In the genomic region with DNA sequence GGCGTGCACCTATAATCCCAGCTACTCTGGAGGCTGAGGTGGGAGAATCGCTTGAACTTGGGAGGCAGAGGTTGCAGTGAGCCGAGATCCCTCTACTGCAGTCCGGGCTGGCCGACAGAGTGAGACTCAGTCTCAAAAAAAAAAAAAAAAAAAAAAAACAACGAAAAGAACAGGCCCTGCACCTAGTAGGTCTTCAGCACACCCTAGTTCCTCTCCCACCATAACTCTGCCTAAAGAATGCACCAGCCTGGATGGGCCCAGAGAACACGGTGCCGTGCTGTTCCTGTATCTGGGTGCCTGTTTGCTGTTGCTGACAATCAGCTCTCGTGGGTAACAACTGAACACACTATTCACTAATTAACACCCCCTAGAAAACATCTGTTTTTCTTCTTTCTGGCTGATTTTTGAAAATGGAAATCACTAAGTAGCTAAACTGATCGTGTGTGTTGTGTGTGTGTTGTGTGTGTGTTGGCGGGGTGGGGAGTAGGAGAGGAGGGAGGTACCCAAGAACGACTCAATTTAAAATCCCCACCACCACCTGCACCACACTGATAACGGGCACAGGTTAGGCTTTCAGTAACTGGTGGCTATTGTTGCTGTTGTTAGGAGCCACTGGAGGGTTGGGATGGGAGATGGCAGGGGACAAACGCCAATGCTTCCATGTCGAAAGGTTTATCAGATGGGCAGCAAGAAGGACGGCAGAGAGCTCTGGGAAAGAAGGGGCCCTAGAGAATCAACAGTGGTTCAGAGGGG, we compare ENCODE assay signal across 23 cellular contexts. TPM values are rescaled to one million over a fixed set of nuclear protein-coding genes. Genes with fewer than 3 reads are reported as not detected.
DNase-seq lines count a peak whose midpoint lies in the region; ATAC-seq, FAIRE-seq and TF ChIP-seq lines count a peak whose summit lies in the region.
"Had no signal": no experiment of that assay in that cellular context is flagged by ENCODE, and none has a peak within 500 bp of the region (broad histone marks: within the 10 kb centered on the region; RNA-seq: fewer than 3 reads in every experiment).

No MANE protein-coding gene starts in this region.

- no peaks in the 10 kb centered on the region for H3K9me1 ChIP-seq in K562 (ENCODE audit: control insufficient read depth, insufficient read depth, low read length)

- no peaks in the 10 kb centered on the region for H3F3A ChIP-seq in GM23338 (replicated peaks; ENCODE audit: low read depth)

- no peak for ATAC-seq in GM23338
- ATAC-seq in K562, result peak; percentile 64
- no peak for ATAC-seq in natural killer cell treated with Interleukin-12 subunit alpha and Interleukin-12 subunit beta and Interleukin-15 and Interleukin-18, amount 100 ng/mL, for 72 hours
- ATAC-seq: CD8-positive, alpha-beta T cell had no signal

- H4K20me1 ChIP-seq in GM23338 (replicated peaks; ENCODE audit: insufficient read depth) (no peaks in the 10 kb centered on the region), K562 (replicated peaks; ENCODE audit: control insufficient read depth, insufficient read depth, low read length) (no peaks in the 10 kb centered on the region)
- H4K20me1 ChIP-seq: BLaER1 had no signal

- H2AFZ ChIP-seq in GM23338, result peak overlapping the region; percentile 87; the same call in 1 of the 2 replicates
- H2AFZ ChIP-seq in K562 (ENCODE audit: low read depth, low read length), result peak overlapping the region; percentile 43; the same call in 1 of the 2 replicates
- H2AFZ ChIP-seq: GM23248 had no signal

- CTCF ChIA-PET in K562 (lab: Yijun Ruan, JAX; ENCODE audit: low intra/inter-chr PET ratio), result no interaction called here

- H3K4me1 Mint-ChIP-seq in GM23338 (peaks cover 30% of the 10 kb centered on the region), neural crest cell (no peaks in the 10 kb centered on the region), chondrocyte (ENCODE audit: low read depth) (peaks cover 16% of the 10 kb centered on the region)
- H3K4me1 Mint-ChIP-seq in natural killer cell treated with Interleukin-12 subunit alpha and Interleukin-12 subunit beta and Interleukin-15 and Interleukin-18, amount 100 ng/mL, for 72 hours (ENCODE audit: low read depth in 2 of 2), result no peaks in the 10 kb centered on the region
- H3K4me1 Mint-ChIP-seq: B cell; CD4-positive, CD25-positive, alpha-beta regulatory T cell had no signal

- TF ChIP-seq RAD21 in K562 (CRISPR knock-in tag; conservative IDR thresholded peaks at IDR 0.05 in 1 of 2, IDR thresholded peaks at IDR 0.05 in 1 of 2), result no peak

- no peaks in the 10 kb centered on the region for H3K9me3 Mint-ChIP-seq in GM23338
- no peaks in the 10 kb centered on the region for H3K9me3 Mint-ChIP-seq in neural crest cell
- no peaks in the 10 kb centered on the region for H3K9me3 Mint-ChIP-seq in chondrocyte (ENCODE audit: low read depth)
- H3K9me3 Mint-ChIP-seq in natural killer cell treated with Interleukin-12 subunit alpha and Interleukin-12 subunit beta and Interleukin-15 and Interleukin-18, amount 100 ng/mL, for 72 hours, result no peaks in the 10 kb centered on the region
- H3K9me3 Mint-ChIP-seq: CD8-positive, alpha-beta T cell; HFFc6 had no signal

- H3K27me3 Mint-ChIP-seq in GM23338 (ENCODE audit: insufficient read depth, low read depth, poor library complexity) (peaks cover 9% of the 10 kb centered on the region), neural crest cell (ENCODE audit: low read depth) (no peaks in the 10 kb centered on the region), chondrocyte (ENCODE audit: low read depth) (no peaks in the 10 kb centered on the region)
- peaks cover 6 to 31% of the 10 kb centered on the region in 2 donors for H3K27me3 Mint-ChIP-seq in natural killer cell treated with Interleukin-12 subunit alpha and Interleukin-12 subunit beta and Interleukin-15 and Interleukin-18, amount 100 ng/mL, for 72 hours
- H3K27me3 Mint-ChIP-seq: CD4-positive, CD25-positive, alpha-beta regulatory T cell had no signal

- H3K36me3 ChIP-seq in GM23338 (ENCODE audit: insufficient read depth) (no peaks in the 10 kb centered on the region), K562 (ENCODE audit: control insufficient read depth, insufficient read depth, low read length) (no peaks in the 10 kb centered on the region)
- H3K36me3 ChIP-seq: BLaER1, HAP-1 had no signal

- H3K4me3 ChIP-seq in GM23338, result no peak overlapping the region
- H3K4me3 ChIP-seq in K562, result no peak overlapping the region
- H3K4me3 ChIP-seq: BLaER1, GM23248, HAP-1 had no signal

- FAIRE-seq in K562 (lab: Jason Lieb, UNC), result peak; percentile 72
- FAIRE-seq: A204.1, G401.6, GM12892, GM19239, H54 had no signal

- H3K27me3 ChIP-seq in GM23338 (ENCODE audit: insufficient read depth), result no peaks in the 10 kb centered on the region
- no peaks in the 10 kb centered on the region; a peak in 1 of 5 replicates for H3K27me3 ChIP-seq in K562 (ENCODE audit: control insufficient read depth in 2 of 2, insufficient read depth in 2 of 2, low read length in 2 of 2)
- H3K27me3 ChIP-seq: BLaER1 had no signal

- intact Hi-C loops in K562 (cut with micrococcal nuclease), result no loop called here

- H3K4me3 Mint-ChIP-seq in GM23338 (no peak overlapping the region), neural crest cell (no peak overlapping the region), chondrocyte (ENCODE audit: unreplicated experiment) (no peak overlapping the region)
- no peak overlapping the region for H3K4me3 Mint-ChIP-seq in natural killer cell treated with Interleukin-12 subunit alpha and Interleukin-12 subunit beta and Interleukin-15 and Interleukin-18, amount 100 ng/mL, for 72 hours
- H3K4me3 Mint-ChIP-seq: B cell; CD8-positive, alpha-beta T cell; HFFc6 had no signal

- 33% methylated on average over 15 of the region's 16 CpGs for WGBS in K562 (ENCODE audit: insufficient coverage, low coverage, missing lambda C conversion rate)

- H3K4me1 ChIP-seq in GM23338 (ENCODE audit: insufficient read depth) (peaks cover 13% of the 10 kb centered on the region), K562 (replicated peaks in 1 of 2; ENCODE audit: control insufficient read depth in 2 of 2, insufficient read depth in 2 of 2, low read length in 2 of 2) (peaks cover 5 to 16% of the 10 kb centered on the region in 2 experiments; a peak in 4 of 5 replicates)
- H3K4me1 ChIP-seq: BLaER1, Caco-2, HAP-1 had no signal

- H3K9me3 ChIP-seq in K562 (replicated peaks; ENCODE audit: control insufficient read depth, insufficient read depth, low read depth, low read length), result no peaks in the 10 kb centered on the region
- H3K9me3 ChIP-seq: BLaER1, Caco-2, HAP-1 had no signal

- TF ChIP-seq CTCF in GM23338 (conservative IDR thresholded peaks at IDR 0.05; ENCODE audit: low read depth in 2 of 2) (no peak), K562 (IDR thresholded peaks at IDR 0.05 in 2 of 3, conservative IDR thresholded peaks at IDR 0.05 in 1 of 3; ENCODE audit: insufficient read depth in 2 of 3, low read depth in 1 of 3, low read length in 3 of 3) (no peak), neural crest cell (conservative IDR thresholded peaks at IDR 0.05) (no peak), chondrocyte (IDR thresholded peaks at IDR 0.05) (no peak)

- H3K9me2 ChIP-seq in GM23338 (ENCODE audit: insufficient read depth), result no peaks in the 10 kb centered on the region

- BruUV-seq in K562 (replicated peaks; lab: Mats Ljungman, UMichigan), result no TSS peak

- TF ChIP-seq POLR2A in K562 (conservative IDR thresholded peaks at IDR 0.05), result no peak

- H3K9ac ChIP-seq in K562 (ENCODE audit: insufficient read depth in 1 of 2, low read depth in 2 of 2, low read length in 2 of 2), result no peak overlapping the region
- H3K9ac ChIP-seq: BLaER1, GM23248 had no signal

- TF ChIP-seq EP300 in K562 (IDR thresholded peaks at IDR 0.05; ENCODE audit: low read length), result 0 out of 2 replicates have a peak, but pooled peaks have one; percentile 8

- in situ Hi-C loops in K562 (cut with MboI), result no loop called here

- POLR2A ChIA-PET in K562 (lab: Yijun Ruan, JAX), result interaction anchor here (0.7 kb wide), 1 partner anchor 1066 kb away, joined by 3 read pairs; no protein-coding TSS in a partner anchor

- no peak overlapping the region for H3K27ac Mint-ChIP-seq in GM23338
- peak overlapping the region; percentile 48 for H3K27ac Mint-ChIP-seq in neural crest cell (ENCODE audit: unreplicated experiment)
- no peak overlapping the region for H3K27ac Mint-ChIP-seq in chondrocyte (ENCODE audit: unreplicated experiment)
- no peak overlapping the region for H3K27ac Mint-ChIP-seq in natural killer cell treated with Interleukin-12 subunit alpha and Interleukin-12 subunit beta and Interleukin-15 and Interleukin-18, amount 100 ng/mL, for 72 hours
- H3K27ac Mint-ChIP-seq: B cell; CD4-positive, CD25-positive, alpha-beta regulatory T cell; CD8-positive, alpha-beta T cell; HFFc6 had no signal

- H3K79me2 ChIP-seq in GM23338 (replicated peaks; ENCODE audit: insufficient read depth) (no peaks in the 10 kb centered on the region), K562 (ENCODE audit: control insufficient read depth, insufficient read depth, low read length) (no peaks in the 10 kb centered on the region)

- H3K36me3 Mint-ChIP-seq in GM23338 (ENCODE audit: low read depth) (no peaks in the 10 kb centered on the region), neural crest cell (ENCODE audit: low read depth) (no peaks in the 10 kb centered on the region), chondrocyte (ENCODE audit: low read depth) (no peaks in the 10 kb centered on the region)
- H3K36me3 Mint-ChIP-seq in natural killer cell treated with Interleukin-12 subunit alpha and Interleukin-12 subunit beta and Interleukin-15 and Interleukin-18, amount 100 ng/mL, for 72 hours, result no peaks in the 10 kb centered on the region
- H3K36me3 Mint-ChIP-seq: CD4-positive, CD25-positive, alpha-beta regulatory T cell; CD8-positive, alpha-beta T cell had no signal

- H3K4me2 ChIP-seq in GM23338 (no peak overlapping the region), K562 (ENCODE audit: insufficient read depth, low read length) (peak overlapping the region; percentile 59)
- H3K4me2 ChIP-seq: BLaER1 had no signal

- no peak for DNase-seq in GM23338 (ENCODE audit: low spot score)
- peak; percentile 34 to 49 (median 42) for DNase-seq in K562 (ENCODE audit: extremely low read depth in 1 of 4, low spot score in 3 of 4)
- no peak for DNase-seq in neural crest cell (ENCODE audit: low read depth, low spot score)
- no peak for DNase-seq in chondrocyte (ENCODE audit: low spot score)
- no peak for DNase-seq in hippocampal formation (lab: John Stamatoyannopoulos, UW)
- DNase-seq in natural killer cell treated with Interleukin-12 subunit alpha and Interleukin-12 subunit beta and Interleukin-15 and Interleukin-18, amount 100 ng/mL, for 72 hours (ENCODE audit: low spot score), result no peak
- DNase-seq: Caco-2; CD4-positive, CD25-positive, alpha-beta regulatory T cell; CD8-positive, alpha-beta T cell; DMS153; DND-41; GM23248; HFFc6 had no signal

- no peak overlapping the region for H3K27ac ChIP-seq in GM23338 (ENCODE audit: low read depth)
- no peak overlapping the region for H3K27ac ChIP-seq in K562 (ENCODE audit: extremely low read depth, low read depth, low read length)
- H3K27ac ChIP-seq: 22Rv1, BLaER1, C4-2B, GM23248 had no signal

RNA-seq across cellular contexts. Expression of gene MEX3B, which starts 40.6 kb away (rescaled TPM):
- total RNA-seq in GM23338 (2014; rRNA removed; shearing (Covaris generic)), result 15.7 and 16.2 TPM in 2 replicates
- 5.3 TPM in 2 replicates for polyA plus RNA-seq in GM23338 (2016; fragmentation: Nextera tagmentation; extraction: Ambion mirVana)
- 8.7 and 10.8 TPM in 2 replicates for total RNA-seq in K562 (2011; cell fraction: chromatin; rRNA removed; ENCODE audit: low replicate concordance)
- total RNA-seq in K562 (2011; cell fraction: nucleolus; rRNA removed), result 11.3 and 13.3 TPM in 2 replicates
- 8.7 TPM in 2 replicates for total RNA-seq in K562 (2011; cell fraction: nucleoplasm; rRNA removed)
- 7.4 and 7.7 TPM in 2 replicates for total RNA-seq in K562 (2014; rRNA removed)
- total RNA-seq in K562 (2014; rRNA removed; fragmentation: Illumina TruSeq; extraction: Trizol), result 2.9 and 3.1 TPM in 2 replicates
- 3.6 and 4.2 TPM in 2 replicates for total RNA-seq in K562 (2015; rRNA removed; fragmentation: Illumina TruSeq; extraction: Trizol)
- 12.0 and 12.8 TPM in 2 replicates for total RNA-seq in K562 (2021)
- polyA plus RNA-seq in K562 (2011; rRNA removed), result 7.0 TPM in 2 replicates
- 5.5 and 16.8 TPM in 2 replicates for polyA plus RNA-seq in K562 (2011; cell fraction: cytosol; rRNA removed)
- polyA plus RNA-seq in K562 (2011; cell fraction: nucleus; rRNA removed), result 20.3 and 41.1 TPM in 2 replicates
- 4.9 and 6.6 TPM in 2 replicates for polyA plus RNA-seq in K562 (2012)
- 3.0 and 6.2 TPM in 2 replicates for polyA plus RNA-seq in K562 (2014; fragmentation: Illumina TruSeq; extraction: Trizol)
- polyA plus RNA-seq in K562 (2014; fragmentation: Nextera tagmentation; extraction: Ambion mirVana), result 1 to 10 TPM in 1 of 2 experiments, under 1 TPM in 1; 0.94 to 1.1 TPM
- polyA plus RNA-seq in K562 (2014; rRNA removed), result 6.9 and 8.3 TPM in 2 replicates
- polyA minus RNA-seq in K562 (2011; rRNA and poly(A)+ RNA removed), result 1.9 and 3.3 TPM in 2 replicates
- 9.3 TPM in 2 replicates for polyA minus RNA-seq in K562 (2011; cell fraction: cytosol; rRNA and poly(A)+ RNA removed)
- 11.7 and 12.2 TPM in 2 replicates for polyA minus RNA-seq in K562 (2011; cell fraction: nucleus; rRNA and poly(A)+ RNA removed)
- total RNA-seq in neural crest cell, result 49.5 and 51.7 TPM in 2 replicates
- total RNA-seq in chondrocyte, result 25.5 to 55.8 TPM (median 52.7 TPM) in 3 replicates
- total RNA-seq in natural killer cell treated with Interleukin-12 subunit alpha and Interleukin-12 subunit beta and Interleukin-15 and Interleukin-18, amount 100 ng/mL, for 72 hours, result under 1 TPM; 0.67 to 0.83 TPM
- polyA plus RNA-seq: CD4-positive, CD25-positive, alpha-beta regulatory T cell had no signal

Comparison
In these comparisons a context has a peak if more than half of its experiments do, and no peak if none do; other contexts are left out.
1. DNase-seq: peak in K562 (4 of 4); none in GM23338 (single experiment), neural crest cell (single experiment), chondrocyte (single experiment), hippocampal formation (0 of 2) and natural killer cell treated with Interleukin-12 subunit alpha and Interleukin-12 subunit beta and Interleukin-15 and Interleukin-18, amount 100 ng/mL, for 72 hours (single experiment).